ENCODE assay signal across 8 cellular contexts in genomic region chr10:102869290-102870198, GRCh38. TPM values are rescaled to one million over a fixed set of nuclear protein-coding genes. Genes with fewer than 3 reads are reported as not detected.
DNase-seq lines count a peak whose midpoint lies in the region; TF ChIP-seq lines count a peak whose summit lies in the region.

AS3MT (plus strand) TSS chr10:102869470; CDS start chr10:102869593, 123 bp downstream.

- CTCF ChIA-PET in HEK293 (lab: Yijun Ruan, JAX), result interaction anchor here (0.9 kb wide), 1 partner anchor 32 kb away, joined by 6 read pairs; the partner anchor contains the start of gene CYP17A1
- CTCF ChIA-PET in OCI-LY7 (lab: Charles Lee; ENCODE audit: unreplicated experiment), result no interaction called here

- H3K27ac ChIP-seq in HEK293 (ENCODE audit: extremely low read depth, low read depth, low read length), result 0 out of 2 replicates have a peak within 1 kb of the TSS, but pooled peaks have one; percentile 31
- peak within 1 kb of the TSS; percentile 76 for H3K27ac ChIP-seq in WERI-Rb-1
- no peak within 1 kb of the TSS for H3K27ac ChIP-seq in OCI-LY7 (ENCODE audit: low read depth, low read length, poor library complexity, severe bottlenecking)

- no peak within 1 kb of the TSS for H2AFZ ChIP-seq in OCI-LY7 (ENCODE audit: low read length)

- peak within 1 kb of the TSS; percentile 49 for H3K4me3 ChIP-seq in HEK293 (ENCODE audit: low read depth, low read length)
- H3K4me3 ChIP-seq in WERI-Rb-1 (ENCODE audit: low read depth, low read length), result peak within 1 kb of the TSS; percentile 76
- H3K4me3 ChIP-seq in fibroblast of pulmonary artery (replicated peaks; ENCODE audit: low read depth, low read length), result peak within 1 kb of the TSS; percentile 48
- no peak within 1 kb of the TSS for H3K4me3 ChIP-seq in OCI-LY7 (ENCODE audit: low read depth, low read length, poor library complexity, severe bottlenecking)

- BruUV-seq in OCI-LY7 (replicated peaks; lab: Mats Ljungman, UMichigan), result no TSS peak

- H4K20me1 ChIP-seq in OCI-LY7 (ENCODE audit: insufficient read depth, low read length), result no peaks in the 10 kb centered on the region

- peaks cover 0 to 17% of the 10 kb centered on the region in 2 experiments; a peak in 2 of 3 replicates for H3K36me3 ChIP-seq in HEK293 (ENCODE audit: control insufficient read depth in 2 of 2, insufficient read depth in 1 of 2, low read length in 2 of 2)
- H3K36me3 ChIP-seq in WERI-Rb-1, result peaks cover 6% of the 10 kb centered on the region
- H3K36me3 ChIP-seq in OCI-LY7 (ENCODE audit: insufficient read depth, low read length), result no peaks in the 10 kb centered on the region

- H3K9me3 Mint-ChIP-seq in nephron progenitor cell, result no peaks in the 10 kb centered on the region

- DNase-seq in AG20443 (ENCODE audit: low spot score), result peak; percentile 81
- peak; percentile 78 for DNase-seq in WERI-Rb-1
- no peak for DNase-seq in fibroblast of pulmonary artery (ENCODE audit: low read depth)
- DNase-seq in nephron progenitor cell, result peak; percentile 88
- DNase-seq in NCI-H2107 (lab: John Stamatoyannopoulos, UW), result no peak
- no peak for DNase-seq in inferior parietal cortex (ENCODE audit: extremely low spot score)
- DNase-seq in OCI-LY7 (ENCODE audit: low spot score), result no peak

- POLR2A ChIA-PET in HEK293 (lab: Yijun Ruan, JAX) (interaction anchor here (0.6 to 1.9 kb wide), 6 partner anchors 10 to 323 kb away, joined by 3 to 19 read pairs (median 4); partner anchors contain the start of genes BORCS7, CYP17A1 and WBP1L), OCI-LY7 (lab: Charles Lee) (no interaction called here)

- H3K9me3 ChIP-seq in HEK293 (ENCODE audit: control insufficient read depth, insufficient read depth, low read depth, low read length) (no peaks in the 10 kb centered on the region), WERI-Rb-1 (ENCODE audit: severe bottlenecking) (no peaks in the 10 kb centered on the region), OCI-LY7 (ENCODE audit: low read length) (no peaks in the 10 kb centered on the region)

- TF ChIP-seq CTCF in HEK293 (tag by site-specific recombination; IDR thresholded peaks at IDR 0.05), result no peak
- no peak for TF ChIP-seq CTCF in WERI-Rb-1 (IDR thresholded peaks at IDR 0.05; ENCODE audit: low read depth, low read length)
- no peak for TF ChIP-seq CTCF in fibroblast of pulmonary artery (IDR thresholded peaks at IDR 0.05; ENCODE audit: low read length, missing control alignments)
- no peak for TF ChIP-seq CTCF in nephron progenitor cell (IDR thresholded peaks at IDR 0.05)
- TF ChIP-seq CTCF in OCI-LY7 (conservative IDR thresholded peaks at IDR 0.05; ENCODE audit: low read length), result no peak

- H3K27me3 ChIP-seq in WERI-Rb-1 (ENCODE audit: insufficient read depth, low read depth, severe bottlenecking), result no peaks in the 10 kb centered on the region

- H3K27ac Mint-ChIP-seq in nephron progenitor cell, result peak within 1 kb of the TSS; percentile 89

- intact Hi-C loops in OCI-LY7 (cut with micrococcal nuclease; ENCODE audit: unreplicated experiment), result no loop called here

- H3K4me1 Mint-ChIP-seq in nephron progenitor cell, result peaks cover 21% of the 10 kb centered on the region

- peak within 1 kb of the TSS; percentile 81 for H3K4me3 Mint-ChIP-seq in nephron progenitor cell

- H3K4me2 ChIP-seq in OCI-LY7 (ENCODE audit: low read length), result no peak within 1 kb of the TSS

- H3K4me1 ChIP-seq in HEK293 (ENCODE audit: control insufficient read depth, insufficient read depth, low read length) (peaks cover 3% of the 10 kb centered on the region), OCI-LY7 (ENCODE audit: insufficient read depth, low read length, poor library complexity, severe bottlenecking) (no peaks in the 10 kb centered on the region)

- peaks cover 7% of the 10 kb centered on the region for H3K27me3 Mint-ChIP-seq in nephron progenitor cell (ENCODE audit: low read depth, poor library complexity)

- no peaks in the 10 kb centered on the region for H3K79me2 ChIP-seq in OCI-LY7 (ENCODE audit: insufficient read depth, low read depth, low read length)

- H3K36me3 Mint-ChIP-seq in nephron progenitor cell (ENCODE audit: low read depth), result peaks cover 18% of the 10 kb centered on the region

- no peaks in the 10 kb centered on the region for H3K9me2 ChIP-seq in OCI-LY7 (ENCODE audit: insufficient read depth, low read length)

TF ChIP-seq in HEK293, 187 proteins besides CTCF, POLR2A, EP300 and RAD21 (continues in another document):
- TF ChIP-seq KLF1 (tag by site-specific recombination; IDR thresholded peaks at IDR 0.05) (0 out of 2 replicates have a peak, but pooled peaks have one; percentile 9), ELK4 (IDR thresholded peaks at IDR 0.05; ENCODE audit: borderline replicate concordance, low read depth, low read length) (no peak), ZNF341 (tag by site-specific recombination; IDR thresholded peaks at IDR 0.05; ENCODE audit: low read depth) (peak; percentile 44; the same call in 1 of the 2 replicates), ZNF488 (tag by site-specific recombination; IDR thresholded peaks at IDR 0.05) (no peak), ZNF660 (tag by site-specific recombination; IDR thresholded peaks at IDR 0.05) (0 out of 2 replicates have a peak, but pooled peaks have one; percentile 9), PRDM1 (tag by site-specific recombination; IDR thresholded peaks at IDR 0.05) (peak; percentile 43), ZNF416 (tag by site-specific recombination; IDR thresholded peaks at IDR 0.05) (no peak), ZNF335 (tag by site-specific recombination; conservative IDR thresholded peaks at IDR 0.05) (peak; percentile 89), ZFP69B (tag by site-specific recombination; IDR thresholded peaks at IDR 0.05) (no peak), KLF9 (tag by site-specific recombination; IDR thresholded peaks at IDR 0.05; ENCODE audit: low read depth) (peak; percentile 28; the same call in 1 of the 2 replicates), ZBTB6 (tag by site-specific recombination; IDR thresholded peaks at IDR 0.05) (peak; percentile 97), ZBTB8A (tag by site-specific recombination; IDR thresholded peaks at IDR 0.05) (peak; percentile 71; the same call in 1 of the 2 replicates), PBX3 (CRISPR knock-in tag; IDR thresholded peaks at IDR 0.05) (0 out of 2 replicates have a peak, but pooled peaks have one; percentile 33), ZBTB26 (tag by site-specific recombination; optimal IDR thresholded peaks at IDR 0.05) (peak; percentile 72)

RNA-seq across cellular contexts. Expression of gene AS3MT, which starts in this region (rescaled TPM):
- 0.59 TPM in 1 of 2 replicates, not detected in the other for total RNA-seq in OCI-LY7 (2014; rRNA removed; shearing (Covaris generic))
- not detected in 2 replicates for total RNA-seq in OCI-LY7 (2022)

Comparison
In these comparisons a context has a peak if more than half of its experiments do, and no peak if none do; other contexts are left out.
1. DNase-seq: peak in AG20443 (single experiment), WERI-Rb-1 (single experiment) and nephron progenitor cell (single experiment); none in fibroblast of pulmonary artery (single experiment), NCI-H2107 (single experiment), inferior parietal cortex (single experiment) and OCI-LY7 (single experiment).